8 cellular contexts compared by ENCODE assay signal in genomic region chrX:320126-320783, GRCh38. TPM values are rescaled to one million over a fixed set of nuclear protein-coding genes. Genes with fewer than 3 reads are reported as not detected.
DNase-seq lines count a peak whose midpoint lies in the region; ATAC-seq, FAIRE-seq and TF ChIP-seq lines count a peak whose summit lies in the region.

No MANE protein-coding gene starts in this region.

- peaks cover 3% of the 10 kb centered on the region for H3F3A ChIP-seq in smooth muscle cell (ENCODE audit: low read depth)

- peak overlapping the region; percentile 84 for H3K4me3 Mint-ChIP-seq in activated naive CD4-positive, alpha-beta T cell treated with anti-CD3 and anti-CD28 coated beads, Interleukin-2, amount 50 U/mL, for 24 hours

- no peak overlapping the region for H2AFZ ChIP-seq in smooth muscle cell (ENCODE audit: low read depth)

- H3K36me3 ChIP-seq in HEK293 (ENCODE audit: control insufficient read depth in 2 of 2, insufficient read depth in 1 of 2, low read length in 2 of 2): peaks cover 0 to 12% of the 10 kb centered on the region in 2 experiments; a peak in 1 of 3 replicates
- H3K36me3 ChIP-seq in iPS-15b (ENCODE audit: control insufficient read depth, insufficient read depth, low read length): peaks cover 9% of the 10 kb centered on the region
- no peaks in the 10 kb centered on the region for H3K36me3 ChIP-seq in smooth muscle cell (ENCODE audit: low read depth)

- H3K4me1 ChIP-seq in HEK293 (ENCODE audit: control insufficient read depth, insufficient read depth, low read length) (peaks cover 12% of the 10 kb centered on the region), iPS-15b (ENCODE audit: control insufficient read depth, insufficient read depth, low read length) (peaks cover 2% of the 10 kb centered on the region), smooth muscle cell (ENCODE audit: low read depth) (peaks cover 5% of the 10 kb centered on the region)

- H3K9ac ChIP-seq in iPS-15b (ENCODE audit: low read depth, low read length) (peak overlapping the region; percentile 83), smooth muscle cell (ENCODE audit: low read depth) (peak overlapping the region; percentile 99)

- no peaks in the 10 kb centered on the region for H3K36me3 Mint-ChIP-seq in activated naive CD4-positive, alpha-beta T cell treated with anti-CD3 and anti-CD28 coated beads, Interleukin-2, amount 50 U/mL, for 24 hours

- peaks cover 13% of the 10 kb centered on the region for H4K20me1 ChIP-seq in smooth muscle cell (ENCODE audit: low read depth)

- no peaks in the 10 kb centered on the region for H3K9me3 ChIP-seq in HEK293 (ENCODE audit: control insufficient read depth, insufficient read depth, low read depth, low read length)
- H3K9me3 ChIP-seq in iPS-15b (ENCODE audit: control insufficient read depth, insufficient read depth, low read length): no peaks in the 10 kb centered on the region
- H3K9me3 ChIP-seq in smooth muscle cell (replicated peaks; ENCODE audit: low read depth): no peaks in the 10 kb centered on the region

- H3K9me3 Mint-ChIP-seq in activated naive CD4-positive, alpha-beta T cell treated with anti-CD3 and anti-CD28 coated beads, Interleukin-2, amount 50 U/mL, for 24 hours: no peaks in the 10 kb centered on the region

- H3K4me2 ChIP-seq in smooth muscle cell: peak overlapping the region; percentile 97

- FAIRE-seq in RCC 7860 (lab: Jason Lieb, UNC): no peak

- 10% methylated on average over 23 of the region's 24 CpGs for WGBS in smooth muscle cell (ENCODE audit: low lambda C conversion rate)

- DNase-seq in smooth muscle cell (lab: John Stamatoyannopoulos, UW; ENCODE audit: unreplicated experiment) (no peak), RCC 7860 (ENCODE audit: low spot score) (no peak), NCI-H774 (lab: John Stamatoyannopoulos, UW) (no peak), putamen (ENCODE audit: low spot score) (no peak)

- H3K27me3 Mint-ChIP-seq in activated naive CD4-positive, alpha-beta T cell treated with anti-CD3 and anti-CD28 coated beads, Interleukin-2, amount 50 U/mL, for 24 hours: no peaks in the 10 kb centered on the region

- H3K27me3 ChIP-seq in iPS-15b (ENCODE audit: control insufficient read depth, insufficient read depth, low read length): peaks cover 2% of the 10 kb centered on the region
- H3K27me3 ChIP-seq in smooth muscle cell (ENCODE audit: low read depth): no peaks in the 10 kb centered on the region

- H3K4me3 ChIP-seq in HEK293 (ENCODE audit: low read depth, low read length) (peak overlapping the region; percentile 84), iPS-15b (ENCODE audit: low read depth, low read length) (peak overlapping the region; percentile 72), smooth muscle cell (peak overlapping the region; percentile 97)

- H3K79me2 ChIP-seq in smooth muscle cell (ENCODE audit: low read depth): peaks cover 15% of the 10 kb centered on the region

- no peak for ATAC-seq in esophagus mucosa

- peaks cover 31% of the 10 kb centered on the region for H3K4me1 Mint-ChIP-seq in activated naive CD4-positive, alpha-beta T cell treated with anti-CD3 and anti-CD28 coated beads, Interleukin-2, amount 50 U/mL, for 24 hours

- H3K27ac Mint-ChIP-seq in activated naive CD4-positive, alpha-beta T cell treated with anti-CD3 and anti-CD28 coated beads, Interleukin-2, amount 50 U/mL, for 24 hours: peak overlapping the region; percentile 46

- POLR2A ChIA-PET in HEK293 (lab: Yijun Ruan, JAX): no interaction called here

- TF ChIP-seq CTCF in HEK293 (tag by site-specific recombination; IDR thresholded peaks at IDR 0.05) (no peak), smooth muscle cell (IDR thresholded peaks at IDR 0.05; ENCODE audit: borderline replicate concordance, insufficient read depth, poor library complexity, severe bottlenecking) (no peak)

- peak overlapping the region; percentile 79; the same call in 1 of the 2 replicates for H3K27ac ChIP-seq in HEK293 (ENCODE audit: extremely low read depth, low read depth, low read length)
- peak overlapping the region; percentile 78 for H3K27ac ChIP-seq in smooth muscle cell (ENCODE audit: low read depth)

- CTCF ChIA-PET in HEK293 (lab: Yijun Ruan, JAX): no interaction called here

TF ChIP-seq in HEK293, 187 proteins besides CTCF, POLR2A, EP300 and RAD21:
- TF ChIP-seq PRDM10 (tag by site-specific recombination; IDR thresholded peaks at IDR 0.05) (0 out of 2 replicates have a peak, but pooled peaks have one; percentile 10), ZNF654 (tag by site-specific recombination; IDR thresholded peaks at IDR 0.05; ENCODE audit: low read depth) (no peak), ZNF600 (tag by site-specific recombination; IDR thresholded peaks at IDR 0.05) (peak; percentile 40; the same call in 1 of the 2 replicates)

RNA-seq across cellular contexts. Expression of gene GTPBP6, which starts 1.7 kb away (rescaled TPM):
- total RNA-seq in smooth muscle cell (25.3 TPM in 2 replicates), esophagus mucosa (35.3 TPM)
- 45.7 and 59.5 TPM in 2 replicates for polyA plus RNA-seq in smooth muscle cell

RNA-seq across cellular contexts. Expression of gene PLCXD1, which starts 39.1 kb away (rescaled TPM):
- total RNA-seq in smooth muscle cell (6.2 and 7.0 TPM in 2 replicates), esophagus mucosa (17.8 TPM)
- 13.2 and 14.0 TPM in 2 replicates for polyA plus RNA-seq in smooth muscle cell
